In genomic region chr6:131758920-131759319, GRCh38 we compare ENCODE assay signal across 1 cellular context.
TF ChIP-seq lines count a peak whose summit lies in the region.

No MANE protein-coding gene starts in this region.

TF ChIP-seq in IMR-90, 13 proteins besides CTCF, POLR2A, EP300 and RAD21:
- TF ChIP-seq MAZ (IDR thresholded peaks at IDR 0.05; ENCODE audit: borderline replicate concordance, low read depth, low read length) (no peak), USF2 (IDR thresholded peaks at IDR 0.05; ENCODE audit: low read depth, low read length) (no peak), NFE2L2 (IDR thresholded peaks at IDR 0.05; ENCODE audit: low read depth, low read length) (no peak), RFX5 (IDR thresholded peaks at IDR 0.05; ENCODE audit: low read depth, low read length) (no peak), SMC3 (IDR thresholded peaks at IDR 0.05; ENCODE audit: low read depth, low read length) (no peak), CHD1 (IDR thresholded peaks at IDR 0.05; ENCODE audit: low read depth, low read length) (no peak)
